In the genomic region with DNA sequence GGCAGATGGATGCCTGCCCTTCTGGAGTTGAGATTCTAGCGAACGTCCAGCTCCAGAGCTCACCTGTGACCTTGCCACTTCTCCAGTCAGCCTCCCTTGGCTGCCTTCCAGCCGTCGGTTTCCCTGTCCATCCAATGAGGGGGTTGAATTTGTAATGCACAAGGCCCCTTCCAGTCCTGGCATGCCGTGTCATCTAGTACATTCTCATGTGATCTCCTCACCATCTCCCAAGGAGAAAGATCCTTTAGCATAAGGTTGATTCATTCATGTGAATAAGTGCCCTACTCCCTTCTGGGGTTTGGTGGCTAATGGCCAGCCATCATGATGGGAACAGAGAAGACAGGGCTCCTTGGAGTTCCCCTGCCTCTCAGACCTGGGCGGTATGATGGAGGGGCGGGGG, we compare ENCODE assay signal across 19 cellular contexts. TPM values are rescaled to one million over a fixed set of nuclear protein-coding genes. Genes with fewer than 3 reads are reported as not detected.
DNase-seq lines count a peak whose midpoint lies in the region; ATAC-seq, FAIRE-seq and TF ChIP-seq lines count a peak whose summit lies in the region.
"Had no signal": no experiment of that assay in that cellular context is flagged by ENCODE, and none has a peak within 500 bp of the region (broad histone marks: within the 10 kb centered on the region; RNA-seq: fewer than 3 reads in every experiment).

No MANE protein-coding gene starts in this region.

- no peaks in the 10 kb centered on the region for H3F3A ChIP-seq in GM23248 (ENCODE audit: insufficient read depth)

- no peaks in the 10 kb centered on the region for H3K79me2 ChIP-seq in GM23248 (ENCODE audit: insufficient read depth)

- H3K4me2 ChIP-seq in GM23248 (ENCODE audit: unreplicated experiment), result no peak overlapping the region
- H3K4me2 ChIP-seq: KMS-11 had no signal

- no peaks in the 10 kb centered on the region for H3K9me3 ChIP-seq in GM23248 (ENCODE audit: low read depth)
- H3K9me3 ChIP-seq: BE2C had no signal

- no peaks in the 10 kb centered on the region for H3K36me3 ChIP-seq in GM23248 (ENCODE audit: low read depth)
- no peaks in the 10 kb centered on the region for H3K36me3 ChIP-seq in H7 (replicated peaks; ENCODE audit: control insufficient read depth, insufficient read depth, low read length)
- H3K36me3 ChIP-seq: BE2C had no signal

- in situ Hi-C loops in GM23248 (cut with MboI), result no loop called here

- H3K27ac ChIP-seq in GM23248, result no peak overlapping the region
- H3K27ac ChIP-seq: C4-2B, KMS-11 had no signal

- no peaks in the 10 kb centered on the region for H3K9me2 ChIP-seq in GM23248 (ENCODE audit: insufficient read depth)

- no peaks in the 10 kb centered on the region; the same call in 1 of the 2 replicates for H3K4me1 ChIP-seq in GM23248 (ENCODE audit: insufficient read depth)

- no peak overlapping the region for H3K9ac ChIP-seq in GM23248
- H3K9ac ChIP-seq: KMS-11 had no signal

- no peak for TF ChIP-seq CTCF in epithelial cell of esophagus (IDR thresholded peaks at IDR 0.05; ENCODE audit: insufficient read depth, low read depth, low read length, missing control alignments)

- H3K9me3 Mint-ChIP-seq in stimulated activated effector memory CD8-positive, alpha-beta T cell treated with anti-CD3 and anti-CD28 coated beads, Interleukin-12 subunit alpha, Interleukin-12 subunit beta, amount 100 ng/mL, for 72 hours, result no peaks in the 10 kb centered on the region
- H3K9me3 Mint-ChIP-seq: CD8-positive, alpha-beta T cell had no signal

- H3K27me3 ChIP-seq in GM23248 (replicated peaks; ENCODE audit: insufficient read depth) (no peaks in the 10 kb centered on the region), H7 (ENCODE audit: control insufficient read depth, insufficient read depth, low read length) (no peaks in the 10 kb centered on the region)
- H3K27me3 ChIP-seq: BE2C had no signal

- H3K27ac Mint-ChIP-seq in stimulated activated effector memory CD8-positive, alpha-beta T cell treated with anti-CD3 and anti-CD28 coated beads, Interleukin-12 subunit alpha, Interleukin-12 subunit beta, amount 100 ng/mL, for 72 hours, result peak overlapping the region; percentile 26
- H3K27ac Mint-ChIP-seq: CD8-positive, alpha-beta T cell had no signal

- H3K4me3 Mint-ChIP-seq in stimulated activated effector memory CD8-positive, alpha-beta T cell treated with anti-CD3 and anti-CD28 coated beads, Interleukin-12 subunit alpha, Interleukin-12 subunit beta, amount 100 ng/mL, for 72 hours, result no peak overlapping the region
- H3K4me3 Mint-ChIP-seq: CD8-positive, alpha-beta T cell had no signal

- peaks cover 12% of the 10 kb centered on the region for H3K4me1 Mint-ChIP-seq in stimulated activated effector memory CD8-positive, alpha-beta T cell treated with anti-CD3 and anti-CD28 coated beads, Interleukin-12 subunit alpha, Interleukin-12 subunit beta, amount 100 ng/mL, for 72 hours

- ATAC-seq in stimulated activated effector memory CD8-positive, alpha-beta T cell treated with anti-CD3 and anti-CD28 coated beads, Interleukin-12 subunit alpha, Interleukin-12 subunit beta, amount 100 ng/mL, for 72 hours, result no peak
- no peak for ATAC-seq in HG03025 (IDR thresholded peaks at IDR 0.05; ENCODE audit: low FRiP score, unreplicated experiment)
- ATAC-seq: CD8-positive, alpha-beta T cell; HCT116 had no signal

- no peak for FAIRE-seq in RCC 7860 (lab: Jason Lieb, UNC)
- FAIRE-seq: A204.1, D721Med, H1 had no signal

- no peak overlapping the region for H2AFZ ChIP-seq in GM23248

- 78 to 88% methylated on average over 7 of the region's 7 CpGs for whole genome bisulfite sequencing in GM23248 (ENCODE audit: low coverage in 1 of 2, low lambda C conversion rate in 2 of 2, missing lambda C conversion rate in 2 of 2), 2 experiments

- no peaks in the 10 kb centered on the region for H3K36me3 Mint-ChIP-seq in stimulated activated effector memory CD8-positive, alpha-beta T cell treated with anti-CD3 and anti-CD28 coated beads, Interleukin-12 subunit alpha, Interleukin-12 subunit beta, amount 100 ng/mL, for 72 hours
- H3K36me3 Mint-ChIP-seq: CD8-positive, alpha-beta T cell had no signal

- H3K4me3 ChIP-seq in GM23248, result no peak overlapping the region
- no peak overlapping the region for H3K4me3 ChIP-seq in epithelial cell of esophagus (ENCODE audit: low read length)
- no peak overlapping the region for H3K4me3 ChIP-seq in H7 (ENCODE audit: insufficient read depth, low read depth, low read length)

- no peaks in the 10 kb centered on the region for H4K20me1 ChIP-seq in GM23248 (ENCODE audit: insufficient read depth)

- DNase-seq in GM23248 (peak; percentile 59), RCC 7860 (ENCODE audit: low spot score) (peak; percentile 37), epithelial cell of esophagus (ENCODE audit: low read depth) (peak; percentile 39), H7 (no peak), RKO (ENCODE audit: low spot score) (no peak), NCI-H187 treated with DMSO at 0.1 percent for 48 hours (lab: John Stamatoyannopoulos, UW) (no peak)
- DNase-seq in stimulated activated effector memory CD8-positive, alpha-beta T cell treated with anti-CD3 and anti-CD28 coated beads, Interleukin-12 subunit alpha, Interleukin-12 subunit beta, amount 100 ng/mL, for 72 hours (ENCODE audit: low spot score in 2 of 2), result no peak
- DNase-seq: BE2C; CD8-positive, alpha-beta T cell; COR-L47; DMS153; DND-41 had no signal

RNA-seq across cellular contexts. Expression of a gene that starts 18.9 kb away (rescaled TPM):
- total RNA-seq in GM23248 (2014; rRNA removed; shearing (Covaris generic)), result 28.3 and 32.0 TPM in 2 replicates
- 35.0 and 38.5 TPM in 2 replicates for polyA plus RNA-seq in GM23248 (2016; fragmentation: Nextera tagmentation; extraction: Ambion mirVana)
- total RNA-seq in H7 (2014; rRNA removed; shearing (Covaris generic)), result 0.33 and 0.48 TPM in 2 replicates
- total RNA-seq: CD8-positive, alpha-beta T cell had no signal

RNA-seq across cellular contexts. Expression of a gene that starts 55.3 kb away (rescaled TPM):
- total RNA-seq in GM23248 (2014; rRNA removed; shearing (Covaris generic)), result 0.13 and 0.97 TPM in 2 replicates
- polyA plus RNA-seq in GM23248 (2016; fragmentation: Nextera tagmentation; extraction: Ambion mirVana), result 0.06 and 0.16 TPM in 2 replicates
- 1.5 and 1.9 TPM in 2 replicates for total RNA-seq in H7 (2014; rRNA removed; shearing (Covaris generic))

Comparison
In these comparisons a context has a peak if more than half of its experiments do, and no peak if none do; other contexts are left out.
1. DNase-seq: peak in GM23248 (single experiment), RCC 7860 (single experiment) and epithelial cell of esophagus (single experiment); none in stimulated activated effector memory CD8-positive, alpha-beta T cell treated with anti-CD3 and anti-CD28 coated beads, Interleukin-12 subunit alpha, Interleukin-12 subunit beta, amount 100 ng/mL, for 72 hours (0 of 2), H7 (single experiment), RKO (single experiment) and NCI-H187 treated with DMSO at 0.1 percent for 48 hours (single experiment).
2. RNA of a gene that starts 18.9 kb away (total RNA-seq): 28.3 to 32.0 TPM in GM23248; 0.33 to 0.48 TPM in H7; every median in the first group is over 10 times any median in the second.